9 cellular contexts compared by ENCODE assay signal in genomic region chr19:50669319-50670101, GRCh38. TPM values are rescaled to one million over a fixed set of nuclear protein-coding genes. Genes with fewer than 3 reads are reported as not detected.
DNase-seq lines count a peak whose midpoint lies in the region; ATAC-seq and TF ChIP-seq lines count a peak whose summit lies in the region.
"Had no signal": no experiment of that assay in that cellular context is flagged by ENCODE, and none has a peak within 500 bp of the region (broad histone marks: within the 10 kb centered on the region; RNA-seq: fewer than 3 reads in every experiment).

No MANE protein-coding gene starts in this region.

- intact Hi-C loops in activated CD4-positive, alpha-beta T cell treated with anti-CD3 and anti-CD28 coated beads, Interleukin-2, amount 10 ng/mL, durations not matched to agents 24 days and 14 days (cut with micrococcal nuclease): no loop called here

- H3K4me1 Mint-ChIP-seq in activated CD4-positive, alpha-beta T cell treated with anti-CD3 and anti-CD28 coated beads, Interleukin-2, amount 10 ng/mL, durations not matched to agents 24 days and 14 days: no peaks in the 10 kb centered on the region

- no peaks in the 10 kb centered on the region for H3K9me3 Mint-ChIP-seq in activated CD4-positive, alpha-beta T cell treated with anti-CD3 and anti-CD28 coated beads, Interleukin-2, amount 10 ng/mL, durations not matched to agents 24 days and 14 days

- peaks cover 37% of the 10 kb centered on the region for H3K27me3 Mint-ChIP-seq in activated CD4-positive, alpha-beta T cell treated with anti-CD3 and anti-CD28 coated beads, Interleukin-2, amount 10 ng/mL, durations not matched to agents 24 days and 14 days

- no peak overlapping the region for H3K4me3 ChIP-seq in epithelial cell of proximal tubule (ENCODE audit: low read depth, low read length)
- H3K4me3 ChIP-seq: lung had no signal

- no peak overlapping the region for H3K4me3 Mint-ChIP-seq in activated CD4-positive, alpha-beta T cell treated with anti-CD3 and anti-CD28 coated beads, Interleukin-2, amount 10 ng/mL, durations not matched to agents 24 days and 14 days

- in situ Hi-C loops in KBM-7 (cut with MboI; ENCODE audit: low pct_unique_long_range_greater_than_20kb, low sequenced_read_pairs): no loop called here

- no peak for ATAC-seq in GM19328 (IDR thresholded peaks at IDR 0.05; ENCODE audit: unreplicated experiment)

- H3K27ac Mint-ChIP-seq in activated CD4-positive, alpha-beta T cell treated with anti-CD3 and anti-CD28 coated beads, Interleukin-2, amount 10 ng/mL, durations not matched to agents 24 days and 14 days: no peak overlapping the region

- TF ChIP-seq CTCF in epithelial cell of proximal tubule (conservative IDR thresholded peaks at IDR 0.05; ENCODE audit: low read depth, low read length): peak; percentile 86

- DNase-seq in EH (ENCODE audit: low read depth) (peak; percentile 44), KBM-7 (peak; percentile 35), epithelial cell of proximal tubule (ENCODE audit: low read depth) (no peak), retina (peak; percentile 60), T1000 (lab: John Stamatoyannopoulos, UW) (no peak)
- peak; percentile 84 for DNase-seq in activated CD4-positive, alpha-beta T cell treated with anti-CD3 and anti-CD28 coated beads, Interleukin-2, amount 10 ng/mL, durations not matched to agents 24 days and 14 days
- DNase-seq in effector CD4-positive, alpha-beta T cell: no peak

- H3K36me3 Mint-ChIP-seq in activated CD4-positive, alpha-beta T cell treated with anti-CD3 and anti-CD28 coated beads, Interleukin-2, amount 10 ng/mL, durations not matched to agents 24 days and 14 days (ENCODE audit: low read depth): no peaks in the 10 kb centered on the region

RNA-seq across cellular contexts. Expression of gene C19orf81, which starts 20.3 kb away (rescaled TPM):
- 0.98 TPM in 1 of 2 replicates, not detected in the other for total RNA-seq in activated CD4-positive, alpha-beta T cell treated with anti-CD3 and anti-CD28 coated beads, Interleukin-2, amount 10 ng/mL, durations not matched to agents 24 days and 14 days
- total RNA-seq in epithelial cell of proximal tubule: 9.6 TPM in 1 of 2 replicates, not detected in the other

RNA-seq across cellular contexts. Expression of gene SYT3, which starts 29.8 kb away (rescaled TPM):
- total RNA-seq in activated CD4-positive, alpha-beta T cell treated with anti-CD3 and anti-CD28 coated beads, Interleukin-2, amount 10 ng/mL, durations not matched to agents 24 days and 14 days: not detected in 2 replicates
- 0.58 TPM in 1 of 2 replicates, not detected in the other for total RNA-seq in epithelial cell of proximal tubule

RNA-seq across cellular contexts. Expression of gene SHANK1, which starts 50.1 kb away (rescaled TPM):
- not detected in 2 replicates for total RNA-seq in activated CD4-positive, alpha-beta T cell treated with anti-CD3 and anti-CD28 coated beads, Interleukin-2, amount 10 ng/mL, durations not matched to agents 24 days and 14 days
- total RNA-seq in epithelial cell of proximal tubule: 0.29 TPM in 1 of 2 replicates, not detected in the other

RNA-seq across cellular contexts. Expression of gene CLEC11A, which starts 53.7 kb away (rescaled TPM):
- 0.89 and 1.3 TPM in 2 replicates for total RNA-seq in activated CD4-positive, alpha-beta T cell treated with anti-CD3 and anti-CD28 coated beads, Interleukin-2, amount 10 ng/mL, durations not matched to agents 24 days and 14 days
- 2.8 and 12.7 TPM in 2 replicates for total RNA-seq in epithelial cell of proximal tubule

Comparison
In these comparisons a context has a peak if more than half of its experiments do, and no peak if none do; other contexts are left out.
1. DNase-seq: peak in EH (single experiment), KBM-7 (single experiment), activated CD4-positive, alpha-beta T cell treated with anti-CD3 and anti-CD28 coated beads, Interleukin-2, amount 10 ng/mL, durations not matched to agents 24 days and 14 days (single experiment) and retina (single experiment); none in epithelial cell of proximal tubule (single experiment), effector CD4-positive, alpha-beta T cell (single experiment) and T1000 (single experiment).